Comparison of ENCODE assay signal across 1 cellular context in genomic region chr17:49969794-49970389, GRCh38.
TF ChIP-seq lines count a peak whose summit lies in the region.

No MANE protein-coding gene starts in this region.

TF ChIP-seq in A549, 52 proteins besides CTCF, POLR2A, EP300 and RAD21:
- TF ChIP-seq JUN (IDR thresholded peaks at IDR 0.05) (no peak), NPAS2 (CRISPR knock-in tag; IDR thresholded peaks at IDR 0.05; ENCODE audit: borderline replicate concordance) (no peak), FOSL2 (IDR thresholded peaks at IDR 0.05) (no peak), FOSL2 (CRISPR knock-in tag; IDR thresholded peaks at IDR 0.05) (no peak), HOXB13 (CRISPR knock-in tag; IDR thresholded peaks at IDR 0.05; ENCODE audit: low read depth) (no peak), CBX2 (IDR thresholded peaks at IDR 0.05; ENCODE audit: borderline replicate concordance, low read depth) (no peak), CBX8 (IDR thresholded peaks at IDR 0.05) (no peak)
